Comparison of ENCODE assay signal across 1 cellular context in the genomic region with DNA sequence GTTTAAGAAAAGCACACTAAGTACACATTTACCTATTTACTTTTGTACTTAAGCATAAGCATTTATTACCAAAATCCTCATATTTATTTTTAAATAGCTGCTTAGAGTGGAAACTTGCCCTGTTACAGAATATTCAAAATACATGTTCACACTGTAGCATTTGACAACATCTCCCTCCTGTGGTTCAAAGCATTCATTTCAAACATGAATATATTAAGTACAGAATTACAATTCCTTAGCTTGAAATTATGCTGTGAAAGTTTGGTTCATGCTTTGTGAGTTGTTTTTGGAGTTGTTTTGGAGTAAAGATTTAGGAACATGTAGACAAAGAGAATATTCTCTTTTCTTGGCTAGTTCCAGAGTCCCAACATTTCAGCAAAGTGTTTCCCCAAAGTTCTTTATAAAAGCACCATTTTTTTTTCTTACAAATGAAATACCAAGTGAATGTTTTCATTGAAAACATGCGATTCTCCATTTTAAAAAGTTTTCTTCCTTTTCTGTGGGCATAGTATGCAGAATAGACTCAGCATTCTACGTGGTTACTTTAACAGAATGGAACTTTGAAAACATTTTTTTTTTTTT.
TF ChIP-seq lines count a peak whose summit lies in the region.

No MANE protein-coding gene starts in this region.

TF ChIP-seq in WTC11, 78 proteins besides CTCF, POLR2A, EP300 and RAD21 (continued from another document):
- TF ChIP-seq, protein P1, sequence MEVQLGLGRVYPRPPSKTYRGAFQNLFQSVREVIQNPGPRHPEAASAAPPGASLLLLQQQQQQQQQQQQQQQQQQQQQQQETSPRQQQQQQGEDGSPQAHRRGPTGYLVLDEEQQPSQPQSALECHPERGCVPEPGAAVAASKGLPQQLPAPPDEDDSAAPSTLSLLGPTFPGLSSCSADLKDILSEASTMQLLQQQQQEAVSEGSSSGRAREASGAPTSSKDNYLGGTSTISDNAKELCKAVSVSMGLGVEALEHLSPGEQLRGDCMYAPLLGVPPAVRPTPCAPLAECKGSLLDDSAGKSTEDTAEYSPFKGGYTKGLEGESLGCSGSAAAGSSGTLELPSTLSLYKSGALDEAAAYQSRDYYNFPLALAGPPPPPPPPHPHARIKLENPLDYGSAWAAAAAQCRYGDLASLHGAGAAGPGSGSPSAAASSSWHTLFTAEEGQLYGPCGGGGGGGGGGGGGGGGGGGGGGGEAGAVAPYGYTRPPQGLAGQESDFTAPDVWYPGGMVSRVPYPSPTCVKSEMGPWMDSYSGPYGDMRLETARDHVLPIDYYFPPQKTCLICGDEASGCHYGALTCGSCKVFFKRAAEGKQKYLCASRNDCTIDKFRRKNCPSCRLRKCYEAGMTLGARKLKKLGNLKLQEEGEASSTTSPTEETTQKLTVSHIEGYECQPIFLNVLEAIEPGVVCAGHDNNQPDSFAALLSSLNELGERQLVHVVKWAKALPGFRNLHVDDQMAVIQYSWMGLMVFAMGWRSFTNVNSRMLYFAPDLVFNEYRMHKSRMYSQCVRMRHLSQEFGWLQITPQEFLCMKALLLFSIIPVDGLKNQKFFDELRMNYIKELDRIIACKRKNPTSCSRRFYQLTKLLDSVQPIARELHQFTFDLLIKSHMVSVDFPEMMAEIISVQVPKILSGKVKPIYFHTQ (CRISPR knock-in tag; IDR thresholded peaks at IDR 0.05), result no peak
- TF ChIP-seq RELA (CRISPR knock-in tag; IDR thresholded peaks at IDR 0.05; ENCODE audit: borderline replicate concordance), result no peak
- TF ChIP-seq ZNF121 (CRISPR knock-in tag; IDR thresholded peaks at IDR 0.05), result no peak
- TF ChIP-seq ZNF416 (CRISPR knock-in tag; IDR thresholded peaks at IDR 0.05), result no peak
- TF ChIP-seq, protein P2, sequence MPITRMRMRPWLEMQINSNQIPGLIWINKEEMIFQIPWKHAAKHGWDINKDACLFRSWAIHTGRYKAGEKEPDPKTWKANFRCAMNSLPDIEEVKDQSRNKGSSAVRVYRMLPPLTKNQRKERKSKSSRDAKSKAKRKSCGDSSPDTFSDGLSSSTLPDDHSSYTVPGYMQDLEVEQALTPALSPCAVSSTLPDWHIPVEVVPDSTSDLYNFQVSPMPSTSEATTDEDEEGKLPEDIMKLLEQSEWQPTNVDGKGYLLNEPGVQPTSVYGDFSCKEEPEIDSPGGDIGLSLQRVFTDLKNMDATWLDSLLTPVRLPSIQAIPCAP (CRISPR knock-in tag; IDR thresholded peaks at IDR 0.05), result no peak
- TF ChIP-seq, protein P3, sequence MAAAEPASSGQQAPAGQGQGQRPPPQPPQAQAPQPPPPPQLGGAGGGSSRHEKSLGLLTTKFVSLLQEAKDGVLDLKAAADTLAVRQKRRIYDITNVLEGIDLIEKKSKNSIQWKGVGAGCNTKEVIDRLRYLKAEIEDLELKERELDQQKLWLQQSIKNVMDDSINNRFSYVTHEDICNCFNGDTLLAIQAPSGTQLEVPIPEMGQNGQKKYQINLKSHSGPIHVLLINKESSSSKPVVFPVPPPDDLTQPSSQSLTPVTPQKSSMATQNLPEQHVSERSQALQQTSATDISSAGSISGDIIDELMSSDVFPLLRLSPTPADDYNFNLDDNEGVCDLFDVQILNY (CRISPR knock-in tag; IDR thresholded peaks at IDR 0.05), result no peak
- no peak for TF ChIP-seq NFATC4 (CRISPR knock-in tag; IDR thresholded peaks at IDR 0.05)
- no peak for TF ChIP-seq FOXJ3 (CRISPR knock-in tag; IDR thresholded peaks at IDR 0.05; ENCODE audit: borderline replicate concordance)
- TF ChIP-seq TCF7 (CRISPR knock-in tag; IDR thresholded peaks at IDR 0.05; ENCODE audit: low read depth), result no peak
